Comparison of ENCODE assay signal across 29 cellular contexts in the genomic region with DNA sequence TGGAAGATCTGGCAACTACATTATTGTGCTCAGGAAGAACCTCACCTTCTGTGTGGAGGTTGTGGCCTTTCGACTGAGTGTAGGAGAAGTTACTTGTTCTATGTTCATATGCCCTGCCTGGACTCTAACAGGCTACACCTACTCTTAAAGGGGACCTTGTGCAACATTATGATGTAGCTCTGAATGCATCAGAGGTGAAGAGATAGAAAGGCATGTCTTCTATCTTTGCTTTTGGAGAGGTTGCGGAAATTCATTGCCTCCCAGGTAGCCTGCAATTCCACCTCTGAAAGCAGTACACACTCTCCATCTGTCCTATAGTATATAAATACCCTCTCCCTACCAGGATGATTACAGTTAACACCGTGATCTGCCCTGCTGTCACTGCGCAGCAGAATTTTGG.
"Had no signal": no experiment of that assay in that cellular context is flagged by ENCODE, and none has a peak within 500 bp of the region (broad histone marks: within the 10 kb centered on the region; RNA-seq: fewer than 3 reads in every experiment).

No MANE protein-coding gene starts in this region.

- H3K9me3 Mint-ChIP-seq: activated CD4-positive, alpha-beta memory T cell treated with anti-CD3 and anti-CD28 coated beads, Interleukin-2, amount 10 ng/mL, durations not matched to agents 7 days and 5 days; activated CD4-positive, alpha-beta T cell treated with anti-CD3 and anti-CD28 coated beads, Interleukin-2, amount 10 ng/mL, durations not matched to agents 7 days and 5 days; activated T-cell treated with anti-CD3 and anti-CD28 coated beads, Interleukin-2, amount 50 U/mL, for 24 hours; effector memory CD8-positive, alpha-beta T cell; immature natural killer cell; naive thymus-derived CD8-positive, alpha-beta T cell; stimulated activated naive B cell treated with anti-CD40 and anti-IgM and Interleukin-4, amounts not matched to agents 10 μg/mL and 1 μg/mL and 100 μg/mL, for 72 hours; WTC11 had no signal

- H3K4me1 ChIP-seq: uterus had no signal

- H3K27ac Mint-ChIP-seq: activated CD4-positive, alpha-beta memory T cell treated with anti-CD3 and anti-CD28 coated beads, Interleukin-2, amount 10 ng/mL, durations not matched to agents 7 days and 5 days; activated CD4-positive, alpha-beta T cell treated with anti-CD3 and anti-CD28 coated beads, Interleukin-2, amount 10 ng/mL, durations not matched to agents 7 days and 5 days; activated T-cell treated with anti-CD3 and anti-CD28 coated beads, Interleukin-2, amount 50 U/mL, for 24 hours; effector memory CD8-positive, alpha-beta T cell; immature natural killer cell; naive thymus-derived CD8-positive, alpha-beta T cell; stimulated activated naive B cell treated with anti-CD40 and anti-IgM and Interleukin-4, amounts not matched to agents 10 μg/mL and 1 μg/mL and 100 μg/mL, for 72 hours; WTC11 had no signal

- H3K9me3 ChIP-seq: heart left ventricle, right lobe of liver, suprapubic skin, tibial artery, uterus had no signal

- H3K27ac ChIP-seq: brain microvascular endothelial cell, heart left ventricle, right lobe of liver, suprapubic skin, tibial artery, uterus had no signal

- H3K36me3 Mint-ChIP-seq: immature natural killer cell; naive thymus-derived CD8-positive, alpha-beta T cell; stimulated activated naive B cell treated with anti-CD40 and anti-IgM and Interleukin-4, amounts not matched to agents 10 μg/mL and 1 μg/mL and 100 μg/mL, for 72 hours; WTC11 had no signal

- H3K4me3 ChIP-seq: heart left ventricle, right lobe of liver, skin epidermis, suprapubic skin, tibial artery, uterus had no signal

- H3K4me1 Mint-ChIP-seq: immature natural killer cell; naive thymus-derived CD8-positive, alpha-beta T cell had no signal

- H3K27me3 Mint-ChIP-seq: stimulated activated naive B cell treated with anti-CD40 and anti-IgM and Interleukin-4, amounts not matched to agents 10 μg/mL and 1 μg/mL and 100 μg/mL, for 72 hours had no signal

- DNase-seq: activated CD4-positive, alpha-beta memory T cell treated with anti-CD3 and anti-CD28 coated beads, Interleukin-2, amount 10 ng/mL, durations not matched to agents 7 days and 5 days; activated CD4-positive, alpha-beta T cell treated with anti-CD3 and anti-CD28 coated beads for 1 hour; activated CD4-positive, alpha-beta T cell treated with anti-CD3 and anti-CD28 coated beads, Interleukin-2, amount 10 ng/mL, durations not matched to agents 7 days and 5 days; activated CD8-positive, alpha-beta memory T cell treated with anti-CD3 and anti-CD28 coated beads, Interleukin-2, amount 50 U/mL, for 48 hours; activated gamma-delta T cell treated with Interleukin-2 at 50 U/mL for 16 hours; activated naive CD4-positive, alpha-beta T cell treated with anti-CD3 and anti-CD28 coated beads, Interleukin-2, amount 50 U/mL, for 16 hours; activated T-cell treated with anti-CD3 and anti-CD28 coated beads, Interleukin-2, amount 50 U/mL, for 24 hours; amniotic stem cell; brain microvascular endothelial cell; cortex of kidney; effector memory CD8-positive, alpha-beta T cell; heart left ventricle; hypothalamus; immature natural killer cell; kidney; left colon; midbrain; naive thymus-derived CD8-positive, alpha-beta T cell; posterior cingulate gyrus; right lobe of liver; stimulated activated CD4-positive, alpha-beta T cell treated with anti-CD3 and anti-CD28 coated beads, Interleukin-15, amount 100 ng/mL, for 24 hours; stimulated activated CD4-positive, alpha-beta T cell treated with anti-CD3 and anti-CD28 coated beads, Interleukin-2, amount 100 ng/mL, for 24 hours; stimulated activated naive B cell treated with anti-CD40 and anti-IgM and Interleukin-4, amounts not matched to agents 10 μg/mL and 1 μg/mL and 100 μg/mL, for 72 hours; tibial artery; uterus had no signal

- H3K27me3 ChIP-seq: brain microvascular endothelial cell, heart left ventricle, right lobe of liver, suprapubic skin, tibial artery, uterus had no signal

- H3K4me3 Mint-ChIP-seq: activated CD4-positive, alpha-beta memory T cell treated with anti-CD3 and anti-CD28 coated beads, Interleukin-2, amount 10 ng/mL, durations not matched to agents 7 days and 5 days; activated CD4-positive, alpha-beta T cell treated with anti-CD3 and anti-CD28 coated beads, Interleukin-2, amount 10 ng/mL, durations not matched to agents 7 days and 5 days; activated T-cell treated with anti-CD3 and anti-CD28 coated beads, Interleukin-2, amount 50 U/mL, for 24 hours; effector memory CD8-positive, alpha-beta T cell; immature natural killer cell; naive thymus-derived CD8-positive, alpha-beta T cell; stimulated activated naive B cell treated with anti-CD40 and anti-IgM and Interleukin-4, amounts not matched to agents 10 μg/mL and 1 μg/mL and 100 μg/mL, for 72 hours; WTC11 had no signal

- ATAC-seq: effector memory CD8-positive, alpha-beta T cell; esophagus mucosa; heart left ventricle; left colon; naive thymus-derived CD8-positive, alpha-beta T cell; stimulated activated naive B cell treated with anti-CD40 and anti-IgM and Interleukin-4, amounts not matched to agents 10 μg/mL and 1 μg/mL and 100 μg/mL, for 72 hours; WTC11 had no signal

- H3K36me3 ChIP-seq: brain microvascular endothelial cell, heart left ventricle, right lobe of liver, suprapubic skin, tibial artery, uterus had no signal
